Comparison of ENCODE assay signal across 1 cellular context in the genomic region with DNA sequence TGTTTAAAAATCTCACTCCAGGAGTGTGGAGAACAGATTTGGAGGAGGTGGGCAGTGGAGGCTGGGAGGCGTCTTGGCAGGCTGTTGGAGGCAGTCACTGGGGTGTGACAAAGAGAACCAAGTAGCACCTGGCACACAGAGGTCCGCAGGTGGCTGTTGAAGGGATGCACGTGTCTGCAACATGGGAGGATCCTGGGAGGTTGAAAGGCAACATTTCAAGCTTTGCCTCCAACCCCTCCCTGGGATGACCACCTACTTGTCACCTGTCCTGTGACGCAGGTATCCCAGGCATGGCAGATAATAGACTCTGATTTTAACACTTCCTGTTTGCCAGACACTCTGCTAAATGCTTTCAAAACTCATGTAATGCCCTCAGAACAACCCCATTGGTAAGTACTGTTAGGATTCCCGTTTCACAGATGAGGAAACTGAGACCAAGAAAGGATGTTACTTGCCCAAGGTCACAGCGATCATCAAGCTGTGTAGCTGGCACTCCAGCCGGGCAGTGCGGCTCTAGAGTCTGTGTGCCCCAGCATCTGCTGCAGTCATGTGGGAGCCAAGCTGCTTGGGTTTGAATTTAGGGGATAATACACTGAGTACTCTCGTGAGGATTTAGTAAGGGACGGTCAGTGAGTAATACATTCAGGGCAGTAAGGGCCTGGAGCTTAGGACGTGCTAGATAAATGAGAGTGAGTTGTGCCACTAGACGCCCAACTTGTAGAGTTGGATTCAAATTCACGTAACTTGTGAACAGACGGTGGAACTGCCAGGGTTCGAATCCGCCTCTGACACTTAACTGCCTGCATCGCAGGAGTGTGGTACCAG.
TF ChIP-seq lines count a peak whose summit lies in the region.

No MANE protein-coding gene starts in this region.

TF ChIP-seq in HepG2, 621 proteins besides CTCF, POLR2A, EP300 and RAD21 (continued from another document):
- TF ChIP-seq, protein P1, sequence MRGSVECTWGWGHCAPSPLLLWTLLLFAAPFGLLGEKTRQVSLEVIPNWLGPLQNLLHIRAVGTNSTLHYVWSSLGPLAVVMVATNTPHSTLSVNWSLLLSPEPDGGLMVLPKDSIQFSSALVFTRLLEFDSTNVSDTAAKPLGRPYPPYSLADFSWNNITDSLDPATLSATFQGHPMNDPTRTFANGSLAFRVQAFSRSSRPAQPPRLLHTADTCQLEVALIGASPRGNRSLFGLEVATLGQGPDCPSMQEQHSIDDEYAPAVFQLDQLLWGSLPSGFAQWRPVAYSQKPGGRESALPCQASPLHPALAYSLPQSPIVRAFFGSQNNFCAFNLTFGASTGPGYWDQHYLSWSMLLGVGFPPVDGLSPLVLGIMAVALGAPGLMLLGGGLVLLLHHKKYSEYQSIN (CRISPR knock-in tag; IDR thresholded peaks at IDR 0.05; ENCODE audit: borderline replicate concordance), result no peak
- no peak for TF ChIP-seq MXD4 (CRISPR knock-in tag; IDR thresholded peaks at IDR 0.05)
- no peak for TF ChIP-seq PRPF4 (IDR thresholded peaks at IDR 0.05; ENCODE audit: low read depth, low read length, poor library complexity, severe bottlenecking)
- TF ChIP-seq, protein P2, sequence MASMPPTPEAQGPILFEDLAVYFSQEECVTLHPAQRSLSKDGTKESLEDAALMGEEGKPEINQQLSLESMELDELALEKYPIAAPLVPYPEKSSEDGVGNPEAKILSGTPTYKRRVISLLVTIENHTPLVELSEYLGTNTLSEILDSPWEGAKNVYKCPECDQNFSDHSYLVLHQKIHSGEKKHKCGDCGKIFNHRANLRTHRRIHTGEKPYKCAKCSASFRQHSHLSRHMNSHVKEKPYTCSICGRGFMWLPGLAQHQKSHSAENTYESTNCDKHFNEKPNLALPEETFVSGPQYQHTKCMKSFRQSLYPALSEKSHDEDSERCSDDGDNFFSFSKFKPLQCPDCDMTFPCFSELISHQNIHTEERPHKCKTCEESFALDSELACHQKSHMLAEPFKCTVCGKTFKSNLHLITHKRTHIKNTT (CRISPR knock-in tag; IDR thresholded peaks at IDR 0.05), result no peak
TF ChIP-seq in HepG2: peak in this region for 8.
